11 cellular contexts compared by ENCODE assay signal in genomic region chr6:81950877-81951276, GRCh38.
DNase-seq lines count a peak whose midpoint lies in the region; ATAC-seq and TF ChIP-seq lines count a peak whose summit lies in the region.
"Had no signal": no experiment of that assay in that cellular context is flagged by ENCODE, and none has a peak within 500 bp of the region (broad histone marks: within the 10 kb centered on the region; RNA-seq: fewer than 3 reads in every experiment).

No MANE protein-coding gene starts in this region.

- no peaks in the 10 kb centered on the region for H3K9me3 ChIP-seq in Peyer's patch

- TF ChIP-seq CTCF in Peyer's patch (IDR thresholded peaks at IDR 0.05): no peak

- ATAC-seq in GM18520 (IDR thresholded peaks at IDR 0.05; ENCODE audit: unreplicated experiment): peak; percentile 78
- ATAC-seq in HG02763 (IDR thresholded peaks at IDR 0.05; ENCODE audit: unreplicated experiment): peak; percentile 60

- H3K4me1 ChIP-seq in Peyer's patch: no peaks in the 10 kb centered on the region

- no peaks in the 10 kb centered on the region for H3K36me3 ChIP-seq in Peyer's patch

- H3K27me3 ChIP-seq in Peyer's patch: no peaks in the 10 kb centered on the region

- DNase-seq in RPMI7951 (ENCODE audit: low read depth): peak; percentile 77
- peak; percentile 40 for DNase-seq in medulla oblongata (ENCODE audit: extremely low spot score)
- no peak for DNase-seq in NAMALWA (ENCODE audit: low spot score)
- DNase-seq in DMS114 treated with DMSO at 0.1 percent for 48 hours (lab: John Stamatoyannopoulos, UW; ENCODE audit: unreplicated experiment): no peak
- DNase-seq in NCI-H774 (lab: John Stamatoyannopoulos, UW): no peak
- DNase-seq in Peyer's patch: no peak
- DNase-seq: effector memory CD4-positive, alpha-beta T cell; NCI-H2171 treated with DMSO at 0.1 percent for 48 hours; small intestine had no signal

- H3K27ac ChIP-seq in Peyer's patch: no peak overlapping the region

- no peak overlapping the region for H3K4me3 ChIP-seq in Peyer's patch

- TF ChIP-seq POLR2A in Peyer's patch (IDR thresholded peaks at IDR 0.05): no peak

Comparison
In these comparisons a context has a peak if more than half of its experiments do, and no peak if none do; other contexts are left out.
1. DNase-seq: peak in RPMI7951 (single experiment) and medulla oblongata (single experiment); none in NAMALWA (single experiment), DMS114 treated with DMSO at 0.1 percent for 48 hours (single experiment), NCI-H774 (single experiment) and Peyer's patch (0 of 3).